In genomic region chr9:71737455-71737854, GRCh38 we compare ENCODE assay signal across 17 cellular contexts. TPM values are rescaled to one million over a fixed set of nuclear protein-coding genes. Genes with fewer than 3 reads are reported as not detected.
DNase-seq lines count a peak whose midpoint lies in the region; ATAC-seq, FAIRE-seq and TF ChIP-seq lines count a peak whose summit lies in the region.
"Had no signal": no experiment of that assay in that cellular context is flagged by ENCODE, and none has a peak within 500 bp of the region (broad histone marks: within the 10 kb centered on the region; RNA-seq: fewer than 3 reads in every experiment).

No MANE protein-coding gene starts in this region.

- H3K4me1 ChIP-seq in RWPE2 (ENCODE audit: insufficient read depth, poor library complexity, severe bottlenecking) (peaks cover 14% of the 10 kb centered on the region), fibroblast of lung (ENCODE audit: control insufficient read depth, extremely low read depth, insufficient read depth, low read length) (peaks cover 5% of the 10 kb centered on the region)
- H3K4me1 ChIP-seq: HAP-1 had no signal

- TF ChIP-seq POLR2A in H54 (IDR thresholded peaks at IDR 0.05; ENCODE audit: low read depth, low read length), result no peak

- H3K4me3 ChIP-seq in RWPE2 (ENCODE audit: severe bottlenecking) (no peak overlapping the region), fibroblast of lung (replicated peaks in 1 of 4; ENCODE audit: control extremely low read depth in 1 of 4, insufficient read depth in 1 of 4, low read depth in 3 of 4, low read length in 4 of 4) (no peak overlapping the region)
- H3K4me3 ChIP-seq: HAP-1, right lobe of liver had no signal

- TF ChIP-seq CTCF in RWPE2 (IDR thresholded peaks at IDR 0.05; ENCODE audit: poor library complexity, severe bottlenecking) (no peak), fibroblast of lung (conservative IDR thresholded peaks at IDR 0.05 in 1 of 2, IDR thresholded peaks at IDR 0.05 in 1 of 2; ENCODE audit: low read depth in 1 of 2, low read length in 2 of 2) (no peak)

- H3K9me3 ChIP-seq in RWPE2 (ENCODE audit: severe bottlenecking) (no peaks in the 10 kb centered on the region), fibroblast of lung (ENCODE audit: control insufficient read depth, insufficient read depth, low read depth, low read length) (no peaks in the 10 kb centered on the region)
- H3K9me3 ChIP-seq: HAP-1, right lobe of liver had no signal

- POLR2A ChIA-PET in HEK293T (lab: Yijun Ruan, JAX), result no interaction called here

- peaks cover 29% of the 10 kb centered on the region for H3K36me3 ChIP-seq in RWPE2 (ENCODE audit: low read depth)
- H3K36me3 ChIP-seq in fibroblast of lung (ENCODE audit: control insufficient read depth, insufficient read depth, low read length), result no peaks in the 10 kb centered on the region

- DNase-seq in H54 (ENCODE audit: insufficient read length, low spot score), result peak; percentile 23
- no peak for DNase-seq in RWPE2 (ENCODE audit: low spot score)
- peak; percentile 36 to 56 for DNase-seq in fibroblast of lung (ENCODE audit: low read depth in 2 of 2)
- peak; percentile 70 for DNase-seq in renal cortical epithelial cell (ENCODE audit: low read depth)
- no peak for DNase-seq in effector CD8-positive, alpha-beta T cell (lab: John Stamatoyannopoulos, UW)
- no peak for DNase-seq in activated effector memory CD4-positive, alpha-beta T cell treated with Interleukin-2 at 50 U/mL for 16 hours
- no peak for DNase-seq in HEK293T (ENCODE audit: extremely low spot score)
- DNase-seq in activated CD4-positive, alpha-beta T cell treated with anti-CD3 and anti-CD28 coated beads for 1 hour, result no peak
- DNase-seq: activated CD4-positive, alpha-beta T cell treated with anti-CD3 and anti-CD28 coated beads for 48 hours; caudate nucleus; Karpas-422; NCI-H1436; NCI-H345; right lobe of liver; SIG-M5; stimulated activated CD4-positive, alpha-beta T cell treated with anti-CD3 and anti-CD28 coated beads, Interleukin-2, amount 100 ng/mL, for 24 hours had no signal

- no peak overlapping the region for H3K4me2 ChIP-seq in fibroblast of lung (ENCODE audit: extremely low read depth, insufficient read depth, low read length)

- CTCF ChIA-PET in HEK293T (lab: Yijun Ruan, JAX), result interaction anchor here (0.5 kb wide), 1 partner anchor 1294 kb away, joined by 5 read pairs; no protein-coding TSS in a partner anchor

- H2AFZ ChIP-seq in fibroblast of lung (ENCODE audit: low read length), result no peak overlapping the region

- H3K27ac ChIP-seq in RWPE2 (ENCODE audit: poor library complexity, severe bottlenecking) (no peak overlapping the region), fibroblast of lung (ENCODE audit: insufficient read depth, low read length) (no peak overlapping the region)
- H3K27ac ChIP-seq: right lobe of liver had no signal

- peak; percentile 89 for ATAC-seq in RWPE2 (ENCODE audit: low read depth)

- no peak overlapping the region for H3K9ac ChIP-seq in fibroblast of lung (ENCODE audit: insufficient read depth, low read length)

- FAIRE-seq in H54 (lab: Jason Lieb, UNC), result peak; percentile 95

- no peaks in the 10 kb centered on the region for H4K20me1 ChIP-seq in fibroblast of lung (ENCODE audit: control insufficient read depth, extremely low read depth, insufficient read depth, low read length)

- H3K27me3 ChIP-seq in RWPE2 (ENCODE audit: insufficient read depth, poor library complexity, severe bottlenecking) (no peaks in the 10 kb centered on the region), fibroblast of lung (ENCODE audit: control insufficient read depth, insufficient read depth, low read length) (no peaks in the 10 kb centered on the region)
- H3K27me3 ChIP-seq: right lobe of liver had no signal

- no peaks in the 10 kb centered on the region for H3K79me2 ChIP-seq in fibroblast of lung (ENCODE audit: control insufficient read depth, insufficient read depth, low read length)

TF ChIP-seq in HEK293T, 16 proteins besides CTCF, POLR2A, EP300 and RAD21:
- TF ChIP-seq L3MBTL2 (conservative IDR thresholded peaks at IDR 0.05) (no peak), NFRKB (IDR thresholded peaks at IDR 0.05) (no peak), HDGF (IDR thresholded peaks at IDR 0.05; ENCODE audit: borderline replicate concordance) (no peak), FOXA1 (IDR thresholded peaks at IDR 0.05) (no peak), ELF4 (IDR thresholded peaks at IDR 0.05) (no peak), FOXM1 (IDR thresholded peaks at IDR 0.05; ENCODE audit: borderline replicate concordance) (no peak), SP1 (IDR thresholded peaks at IDR 0.05) (no peak), PKNOX1 (IDR thresholded peaks at IDR 0.05) (no peak), FOXK2 (IDR thresholded peaks at IDR 0.05) (no peak), ARNT (IDR thresholded peaks at IDR 0.05) (no peak), CTBP1 (IDR thresholded peaks at IDR 0.05; ENCODE audit: borderline replicate concordance) (no peak)

RNA-seq across cellular contexts. Expression of gene CEMIP2, which starts 30.9 kb away (rescaled TPM):
- 45.6 and 46.2 TPM in 2 replicates for total RNA-seq in fibroblast of lung
- 35.1 and 38.7 TPM in 2 replicates for polyA plus RNA-seq in fibroblast of lung
- polyA plus RNA-seq in fibroblast of lung (2012), result 21.4 and 21.8 TPM in 2 replicates
- 79.5 and 129 TPM in 2 replicates for polyA minus RNA-seq in fibroblast of lung (ENCODE audit: low replicate concordance)
- total RNA-seq in renal cortical epithelial cell, result 134 and 238 TPM in 2 replicates

Comparison
In these comparisons a context has a peak if more than half of its experiments do, and no peak if none do; other contexts are left out.
1. DNase-seq: peak in H54 (single experiment), fibroblast of lung (2 of 2) and renal cortical epithelial cell (single experiment); none in RWPE2 (single experiment), effector CD8-positive, alpha-beta T cell (single experiment), activated effector memory CD4-positive, alpha-beta T cell treated with Interleukin-2 at 50 U/mL for 16 hours (single experiment), HEK293T (single experiment) and activated CD4-positive, alpha-beta T cell treated with anti-CD3 and anti-CD28 coated beads for 1 hour (single experiment).